Comparison of ENCODE assay signal across 8 cellular contexts in genomic region chr12:51217968-51218606, GRCh38. TPM values are rescaled to one million over a fixed set of nuclear protein-coding genes. Genes with fewer than 3 reads are reported as not detected.
DNase-seq lines count a peak whose midpoint lies in the region; ATAC-seq and TF ChIP-seq lines count a peak whose summit lies in the region.

Gene POU6F1 (minus strand): TSS chr12:51218062. CDS start chr12:51206836, 11,226 bp downstream.

- H3K4me1 Mint-ChIP-seq in activated CD4-positive, alpha-beta T cell treated with anti-CD3 and anti-CD28 coated beads, Interleukin-2, amount 10 ng/mL, durations not matched to agents 24 days and 14 days: peaks cover 13% of the 10 kb centered on the region

- DNase-seq in ACHN (peak; percentile 94), NCI-H2227 (lab: John Stamatoyannopoulos, UW; ENCODE audit: unreplicated experiment) (peak; percentile 87), coronary artery (ENCODE audit: low spot score) (peak; percentile 89), left lobe of liver (ENCODE audit: low spot score) (peak; percentile 68)
- peak; percentile 90 for DNase-seq in activated CD4-positive, alpha-beta T cell treated with anti-CD3 and anti-CD28 coated beads, Interleukin-2, amount 10 ng/mL, durations not matched to agents 24 days and 14 days
- peak; percentile 63 for DNase-seq in stimulated activated CD4-positive, alpha-beta T cell treated with anti-CD3 and anti-CD28 coated beads, Interleukin-1b, Interleukin-23, amount 100 ng/mL, for 48 hours

- in situ Hi-C loops in ACHN (cut with HindIII; ENCODE audit: low pct_ligation_motif_present, low pct_unique_long_range_greater_than_20kb, low sequenced_read_pairs): no loop called here

- ATAC-seq in GM18858 (IDR thresholded peaks at IDR 0.05; ENCODE audit: unreplicated experiment): peak; percentile 43
- peak; percentile 52 for ATAC-seq in HG03103 (IDR thresholded peaks at IDR 0.05; ENCODE audit: low read depth, unreplicated experiment)
- ATAC-seq in left lobe of liver: peak; percentile 80

- H3K4me3 ChIP-seq in coronary artery: peak within 1 kb of the TSS; percentile 95

- H3K27me3 Mint-ChIP-seq in activated CD4-positive, alpha-beta T cell treated with anti-CD3 and anti-CD28 coated beads, Interleukin-2, amount 10 ng/mL, durations not matched to agents 24 days and 14 days: no peaks in the 10 kb centered on the region

- H3K36me3 Mint-ChIP-seq in activated CD4-positive, alpha-beta T cell treated with anti-CD3 and anti-CD28 coated beads, Interleukin-2, amount 10 ng/mL, durations not matched to agents 24 days and 14 days (ENCODE audit: low read depth): peaks cover 4% of the 10 kb centered on the region

- no peaks in the 10 kb centered on the region for H3K9me3 Mint-ChIP-seq in activated CD4-positive, alpha-beta T cell treated with anti-CD3 and anti-CD28 coated beads, Interleukin-2, amount 10 ng/mL, durations not matched to agents 24 days and 14 days

- intact Hi-C loops in activated CD4-positive, alpha-beta T cell treated with anti-CD3 and anti-CD28 coated beads, Interleukin-2, amount 10 ng/mL, durations not matched to agents 24 days and 14 days (cut with micrococcal nuclease): loop anchor here (1.0 to 5.0 kb wide), 4 partner anchors 20 to 136 kb away; partner anchors contain the start of genes BIN2, CSRNP2, DAZAP2 and TFCP2

- TF ChIP-seq CTCF in coronary artery (IDR thresholded peaks at IDR 0.05): peak; percentile 78

- H3K4me3 Mint-ChIP-seq in activated CD4-positive, alpha-beta T cell treated with anti-CD3 and anti-CD28 coated beads, Interleukin-2, amount 10 ng/mL, durations not matched to agents 24 days and 14 days: peak within 1 kb of the TSS; percentile 85

- H3K27ac ChIP-seq in coronary artery: peak within 1 kb of the TSS; percentile 98 to 100

- H3K27ac Mint-ChIP-seq in activated CD4-positive, alpha-beta T cell treated with anti-CD3 and anti-CD28 coated beads, Interleukin-2, amount 10 ng/mL, durations not matched to agents 24 days and 14 days: peak within 1 kb of the TSS; percentile 88

RNA-seq across cellular contexts. Expression of gene POU6F1, which starts in this region (rescaled TPM):
- 5.1 and 9.0 TPM in 2 replicates for total RNA-seq in activated CD4-positive, alpha-beta T cell treated with anti-CD3 and anti-CD28 coated beads, Interleukin-2, amount 10 ng/mL, durations not matched to agents 24 days and 14 days
- total RNA-seq in left lobe of liver: 7.3 TPM

Comparison
In these comparisons a context has a peak if more than half of its experiments do, and no peak if none do; other contexts are left out.
1. Peak in every context shown above with its lines: DNase-seq, ATAC-seq, H3K4me3 ChIP-seq and H3K27ac ChIP-seq.